In genomic region chr17:45096141-45096540, GRCh38 we compare ENCODE assay signal across 9 cellular contexts. TPM values are rescaled to one million over a fixed set of nuclear protein-coding genes. Genes with fewer than 3 reads are reported as not detected.
DNase-seq lines count a peak whose midpoint lies in the region; ATAC-seq, FAIRE-seq and TF ChIP-seq lines count a peak whose summit lies in the region.
"Had no signal": no experiment of that assay in that cellular context is flagged by ENCODE, and none has a peak within 500 bp of the region (broad histone marks: within the 10 kb centered on the region; RNA-seq: fewer than 3 reads in every experiment).

No MANE protein-coding gene starts in this region.

- H3K4me1 Mint-ChIP-seq in activated naive CD4-positive, alpha-beta T cell treated with anti-CD3 and anti-CD28 coated beads for 36 hours (ENCODE audit: low read depth) = no peaks in the 10 kb centered on the region

- intact Hi-C loops in activated naive CD4-positive, alpha-beta T cell treated with anti-CD3 and anti-CD28 coated beads for 36 hours (cut with micrococcal nuclease) = no loop called here
- intact Hi-C loops in tibial artery (cut with DNase I; ENCODE audit: low total_unique reads) = loop anchor here (5.0 kb wide), 2 partner anchors 36 to 44 kb away; partner anchors contain the start of genes DCAKD and PLCD3

- H3K27ac ChIP-seq in RWPE2 (ENCODE audit: poor library complexity, severe bottlenecking) = no peak overlapping the region
- peak overlapping the region; percentile 84 to 87 for H3K27ac ChIP-seq in tibial artery

- H3K4me1 ChIP-seq in RWPE2 (ENCODE audit: insufficient read depth, poor library complexity, severe bottlenecking) (peaks cover 17% of the 10 kb centered on the region), tibial artery (peaks cover 0 to 78% (median 64%) of the 10 kb centered on the region in 4 donors)

- H3K27me3 Mint-ChIP-seq in activated naive CD4-positive, alpha-beta T cell treated with anti-CD3 and anti-CD28 coated beads for 36 hours (ENCODE audit: low read depth) = no peaks in the 10 kb centered on the region

- H3K27me3 ChIP-seq in RWPE2 (ENCODE audit: insufficient read depth, poor library complexity, severe bottlenecking) (no peaks in the 10 kb centered on the region), tibial artery (no peaks in the 10 kb centered on the region)

- TF ChIP-seq POLR2A in H54 (IDR thresholded peaks at IDR 0.05; ENCODE audit: low read depth, low read length) = no peak

- CTCF ChIA-PET in activated naive CD4-positive, alpha-beta T cell treated with anti-CD3 and anti-CD28 coated beads for 36 hours (lab: Charles Lee) = interaction anchor here (0.8 to 1.4 kb wide), 6 partner anchors 8 to 102 kb away, joined by 3 to 6 read pairs (median 3); no protein-coding TSS in a partner anchor

- no peaks in the 10 kb centered on the region for H3K9me3 Mint-ChIP-seq in activated naive CD4-positive, alpha-beta T cell treated with anti-CD3 and anti-CD28 coated beads for 36 hours
- H3K9me3 Mint-ChIP-seq: T-helper 1 cell treated with Interleukin-12 subunit alpha and Interleukin-12 subunit beta and Interleukin-4 antibody, amounts not matched to agents 30 μg/mL and 1 μg/mL, for 36 hours had no signal

- H3K36me3 Mint-ChIP-seq in activated naive CD4-positive, alpha-beta T cell treated with anti-CD3 and anti-CD28 coated beads for 36 hours (ENCODE audit: low read depth) = peaks cover 47% of the 10 kb centered on the region

- H3K9me3 ChIP-seq in RWPE2 (ENCODE audit: severe bottlenecking) = no peaks in the 10 kb centered on the region
- H3K9me3 ChIP-seq in tibial artery = no peaks in the 10 kb centered on the region

- peak; percentile 17 for DNase-seq in activated naive CD4-positive, alpha-beta T cell treated with anti-CD3 and anti-CD28 coated beads for 36 hours
- DNase-seq in activated naive CD4-positive, alpha-beta T cell treated with anti-CD3 and anti-CD28 coated beads, Interleukin-2, amount 50 U/mL, for 16 hours = no peak
- DNase-seq in RWPE2 (ENCODE audit: low spot score) (no peak), foreskin fibroblast (peak; percentile 33 to 74), tibial artery (no peak), H54 (ENCODE audit: insufficient read length, low spot score) (no peak), NCI-H146 (lab: John Stamatoyannopoulos, UW) (no peak), SK-N-DZ (ENCODE audit: low spot score) (no peak)

- no peak overlapping the region for H3K4me3 Mint-ChIP-seq in activated naive CD4-positive, alpha-beta T cell treated with anti-CD3 and anti-CD28 coated beads for 36 hours
- H3K4me3 Mint-ChIP-seq: T-helper 1 cell treated with Interleukin-12 subunit alpha and Interleukin-12 subunit beta and Interleukin-4 antibody, amounts not matched to agents 30 μg/mL and 1 μg/mL, for 36 hours had no signal

- peaks cover 88% of the 10 kb centered on the region for H3K36me3 ChIP-seq in RWPE2 (ENCODE audit: low read depth)
- H3K36me3 ChIP-seq in tibial artery = peaks cover 50 to 68% (median 67%) of the 10 kb centered on the region in 3 donors

- H3K4me3 ChIP-seq in RWPE2 (ENCODE audit: severe bottlenecking) (no peak overlapping the region), foreskin fibroblast (ENCODE audit: low read depth in 1 of 2, low read length in 2 of 2) (no peak overlapping the region), tibial artery (no peak overlapping the region)

- ATAC-seq in RWPE2 (ENCODE audit: low read depth) = no peak

- TF ChIP-seq CTCF in RWPE2 (IDR thresholded peaks at IDR 0.05; ENCODE audit: poor library complexity, severe bottlenecking) (peak; percentile 69), foreskin fibroblast (IDR thresholded peaks at IDR 0.05; ENCODE audit: low read depth, low read length) (peak; percentile 73), tibial artery (IDR thresholded peaks at IDR 0.05) (peak; percentile 14 to 37)

- no peak for FAIRE-seq in H54 (lab: Jason Lieb, UNC)

- H3K27ac Mint-ChIP-seq in activated naive CD4-positive, alpha-beta T cell treated with anti-CD3 and anti-CD28 coated beads for 36 hours = no peak overlapping the region
- H3K27ac Mint-ChIP-seq: T-helper 1 cell treated with Interleukin-12 subunit alpha and Interleukin-12 subunit beta and Interleukin-4 antibody, amounts not matched to agents 30 μg/mL and 1 μg/mL, for 36 hours had no signal

RNA-seq across cellular contexts. Expression of gene NMT1, which starts 35.0 kb away (rescaled TPM):
- 100 to 1,000 TPM; 234 to 235 TPM for total RNA-seq in activated naive CD4-positive, alpha-beta T cell treated with anti-CD3 and anti-CD28 coated beads for 36 hours
- 85.8 and 99.3 TPM in 2 replicates for polyA plus RNA-seq in SK-N-DZ (2014; cell fraction: cytosol; rRNA removed)
- polyA plus RNA-seq in SK-N-DZ (2014; cell fraction: nucleus; rRNA removed) = 81.4 and 99.2 TPM in 2 replicates

RNA-seq across cellular contexts. Expression of gene PLCD3, which starts 36.2 kb away (rescaled TPM):
- total RNA-seq in activated naive CD4-positive, alpha-beta T cell treated with anti-CD3 and anti-CD28 coated beads for 36 hours = 1 to 10 TPM; 2.4 TPM
- 14.7 and 16.2 TPM in 2 replicates for polyA plus RNA-seq in SK-N-DZ (2014; cell fraction: cytosol; rRNA removed)
- polyA plus RNA-seq in SK-N-DZ (2014; cell fraction: nucleus; rRNA removed) = 17.1 and 17.3 TPM in 2 replicates

RNA-seq across cellular contexts. Expression of gene ACBD4, which starts 39.3 kb away (rescaled TPM):
- total RNA-seq in activated naive CD4-positive, alpha-beta T cell treated with anti-CD3 and anti-CD28 coated beads for 36 hours = 10 to 100 TPM; 12.3 to 12.7 TPM
- 6.4 TPM in 2 replicates for polyA plus RNA-seq in SK-N-DZ (2014; cell fraction: cytosol; rRNA removed)
- 21.1 and 23.7 TPM in 2 replicates for polyA plus RNA-seq in SK-N-DZ (2014; cell fraction: nucleus; rRNA removed)

RNA-seq across cellular contexts. Expression of gene DCAKD, which starts 44.7 kb away (rescaled TPM):
- total RNA-seq in activated naive CD4-positive, alpha-beta T cell treated with anti-CD3 and anti-CD28 coated beads for 36 hours = 10 to 100 TPM; 38.1 to 38.9 TPM
- polyA plus RNA-seq in SK-N-DZ (2014; cell fraction: cytosol; rRNA removed) = 92.0 and 101 TPM in 2 replicates
- polyA plus RNA-seq in SK-N-DZ (2014; cell fraction: nucleus; rRNA removed) = 33.9 and 41.3 TPM in 2 replicates

RNA-seq across cellular contexts. Expression of gene HEXIM1, which starts 52.1 kb away (rescaled TPM):
- 10 to 100 TPM; 24.3 to 24.7 TPM for total RNA-seq in activated naive CD4-positive, alpha-beta T cell treated with anti-CD3 and anti-CD28 coated beads for 36 hours
- 1.4 TPM in 2 replicates for polyA plus RNA-seq in SK-N-DZ (2014; cell fraction: cytosol; rRNA removed)
- polyA plus RNA-seq in SK-N-DZ (2014; cell fraction: nucleus; rRNA removed) = 0.97 and 2.7 TPM in 2 replicates

Comparison
In these comparisons a context has a peak if more than half of its experiments do, and no peak if none do; other contexts are left out.
1. DNase-seq: peak in activated naive CD4-positive, alpha-beta T cell treated with anti-CD3 and anti-CD28 coated beads for 36 hours (single experiment) and foreskin fibroblast (2 of 2); none in activated naive CD4-positive, alpha-beta T cell treated with anti-CD3 and anti-CD28 coated beads, Interleukin-2, amount 50 U/mL, for 16 hours (single experiment), RWPE2 (single experiment), tibial artery (0 of 2), H54 (single experiment), NCI-H146 (single experiment) and SK-N-DZ (single experiment).
2. Peak in every context shown above with its lines, with median percentiles within 50 percentile points of each other: CTCF ChIP-seq.